In genomic region chr11:65916391-65916790, GRCh38 we compare ENCODE assay signal across 9 cellular contexts. TPM values are rescaled to one million over a fixed set of nuclear protein-coding genes. Genes with fewer than 3 reads are reported as not detected.
A peak's percentile ranks its signal among the peaks of the same experiment; 100 is the strongest.
DNase-seq lines count a peak whose midpoint lies in the region; ATAC-seq, FAIRE-seq and TF ChIP-seq lines count a peak whose summit lies in the region.
"Had no signal": no experiment of that assay in that cellular context is flagged by ENCODE, and none has a peak within 500 bp of the region (broad histone marks: within the 10 kb centered on the region; RNA-seq: fewer than 3 reads in every experiment).

No MANE protein-coding gene starts in this region.

- DNase-seq in NT2/D1 (ENCODE audit: low read depth, low spot score) = no peak
- peak; percentile 50 for DNase-seq in osteoblast (ENCODE audit: insufficient read length, low spot score, missing footprints)
- no peak for DNase-seq in DMS79 treated with DMSO at 0.1 percent for 48 hours (lab: John Stamatoyannopoulos, UW)
- no peak for DNase-seq in RCC 7860 (ENCODE audit: low spot score)
- DNase-seq: retina had no signal

- no peak for FAIRE-seq in RCC 7860 (lab: Jason Lieb, UNC)

- peaks cover 59% of the 10 kb centered on the region for H3K79me2 ChIP-seq in osteoblast (ENCODE audit: insufficient read depth, low read length)

- H4K20me1 ChIP-seq in BLaER1 treated with 17β-estradiol and CSF1 and Interleukin-3, amounts not matched to agents 10 nM and 100 nM = peaks cover 5 to 36% (median 24%) of the 10 kb centered on the region in 11 experiments; a peak in 14 of 22 replicates
- no peaks in the 10 kb centered on the region for H4K20me1 ChIP-seq in osteoblast (ENCODE audit: insufficient read depth, low read length)

- H3K9me3 ChIP-seq in BLaER1 treated with 17β-estradiol and CSF1 and Interleukin-3, amounts not matched to agents 10 nM and 100 nM (replicated peaks in 1 of 11) = no peaks in the 10 kb centered on the region
- H3K9me3 ChIP-seq in NT2/D1 (ENCODE audit: insufficient read depth, low read length) (no peaks in the 10 kb centered on the region), endocrine pancreas (ENCODE audit: control insufficient read depth, low read length) (no peaks in the 10 kb centered on the region), osteoblast (ENCODE audit: low read depth, low read length) (no peaks in the 10 kb centered on the region)

- peaks cover 62 to 76% (median 71%) of the 10 kb centered on the region in 10 experiments for H3K4me1 ChIP-seq in BLaER1 treated with 17β-estradiol and CSF1 and Interleukin-3, amounts not matched to agents 10 nM and 100 nM
- H3K4me1 ChIP-seq in NT2/D1 (ENCODE audit: insufficient read depth, insufficient read length) (peaks cover 43% of the 10 kb centered on the region), endocrine pancreas (ENCODE audit: control insufficient read depth, insufficient read depth, low read length) (no peaks in the 10 kb centered on the region), osteoblast (ENCODE audit: insufficient read depth, low read length) (peaks cover 80% of the 10 kb centered on the region)

- peak overlapping the region; percentile 38 to 99 (median 95); a peak in 19 of 22 replicates for H3K9ac ChIP-seq in BLaER1 treated with 17β-estradiol and CSF1 and Interleukin-3, amounts not matched to agents 10 nM and 100 nM
- H3K9ac ChIP-seq in NT2/D1 (ENCODE audit: insufficient read length, low read depth) (peak overlapping the region; percentile 61), endocrine pancreas (ENCODE audit: control insufficient read depth, insufficient read depth, low read length) (peak overlapping the region; percentile 4)

- H2AFZ ChIP-seq in osteoblast (ENCODE audit: low read length) = no peak overlapping the region

- H3K27me3 ChIP-seq in BLaER1 treated with 17β-estradiol and CSF1 and Interleukin-3, amounts not matched to agents 10 nM and 100 nM = no peaks in the 10 kb centered on the region
- H3K27me3 ChIP-seq in NT2/D1 (ENCODE audit: insufficient read depth, insufficient read length) (peaks cover 6% of the 10 kb centered on the region), endocrine pancreas (ENCODE audit: control insufficient read depth, insufficient read depth, low read length) (no peaks in the 10 kb centered on the region), osteoblast (ENCODE audit: insufficient read depth, low read length) (no peaks in the 10 kb centered on the region)

- peaks cover 0 to 14% (median 3%) of the 10 kb centered on the region in 11 experiments; a peak in 5 of 22 replicates for H3K36me3 ChIP-seq in BLaER1 treated with 17β-estradiol and CSF1 and Interleukin-3, amounts not matched to agents 10 nM and 100 nM
- peaks cover 29% of the 10 kb centered on the region for H3K36me3 ChIP-seq in NT2/D1 (ENCODE audit: insufficient read depth, insufficient read length, low read length)
- H3K36me3 ChIP-seq in endocrine pancreas (ENCODE audit: control insufficient read depth, insufficient read depth, low read length) = no peaks in the 10 kb centered on the region
- peaks cover 15% of the 10 kb centered on the region for H3K36me3 ChIP-seq in osteoblast (ENCODE audit: insufficient read depth, low read length)

- peak overlapping the region; percentile 84 to 100 (median 95) for H3K4me2 ChIP-seq in BLaER1 treated with 17β-estradiol and CSF1 and Interleukin-3, amounts not matched to agents 10 nM and 100 nM
- H3K4me2 ChIP-seq in osteoblast (ENCODE audit: insufficient read depth, low read length) = peak overlapping the region; percentile 82

- peak overlapping the region in 4 of 10 experiments; percentile 1 to 95 (median 68); a peak in 4 of 20 replicates for H3K4me3 ChIP-seq in BLaER1 treated with 17β-estradiol and CSF1 and Interleukin-3, amounts not matched to agents 10 nM and 100 nM
- H3K4me3 ChIP-seq in NT2/D1 (ENCODE audit: insufficient read length, low read depth) (no peak overlapping the region), endocrine pancreas (ENCODE audit: control insufficient read depth, insufficient read depth, low read length) (no peak overlapping the region), osteoblast (ENCODE audit: insufficient read depth, low read length) (peak overlapping the region; percentile 37)

- ATAC-seq in HG03521 (IDR thresholded peaks at IDR 0.05; ENCODE audit: unreplicated experiment) (no peak), HG02938 (IDR thresholded peaks at IDR 0.05; ENCODE audit: unreplicated experiment) (no peak)

- H3K27ac ChIP-seq in BLaER1 treated with 17β-estradiol and CSF1 and Interleukin-3, amounts not matched to agents 10 nM and 100 nM = peak overlapping the region in 8 of 11 experiments; percentile 5 to 78 (median 61); a peak in 12 of 22 replicates
- peak overlapping the region; percentile 95 for H3K27ac ChIP-seq in osteoblast (ENCODE audit: low read depth, low read length)

- TF ChIP-seq CTCF in osteoblast (IDR thresholded peaks at IDR 0.05; ENCODE audit: extremely low read depth, low read depth, low read length) = no peak

RNA-seq across cellular contexts. Expression of gene C11orf68, which starts 2.5 kb away (rescaled TPM):
- total RNA-seq in osteoblast = 30.9 and 32.9 TPM in 2 replicates

RNA-seq across cellular contexts. Expression of gene DRAP1, which starts 2.8 kb away (rescaled TPM):
- 170 and 190 TPM in 2 replicates for total RNA-seq in osteoblast

RNA-seq across cellular contexts. Expression of gene FOSL1, which starts 16.2 kb away (rescaled TPM):
- total RNA-seq in osteoblast = 13.0 and 13.8 TPM in 2 replicates

RNA-seq across cellular contexts. Expression of gene CCDC85B, which starts 25.9 kb away (rescaled TPM):
- 42.4 and 47.0 TPM in 2 replicates for total RNA-seq in osteoblast

RNA-seq across cellular contexts. Expression of gene FIBP, which starts 28.1 kb away (rescaled TPM):
- 129 and 151 TPM in 2 replicates for total RNA-seq in osteoblast

Comparison
In these comparisons a context has a peak if more than half of its experiments do, and no peak if none do; other contexts are left out.
1. H3K9ac ChIP-seq: peak in every context shown above with its lines; median percentile 95 in BLaER1 treated with 17β-estradiol and CSF1 and Interleukin-3, amounts not matched to agents 10 nM and 100 nM; 61 in NT2/D1; 4 in endocrine pancreas.